Comparison of ENCODE assay signal across 8 cellular contexts in genomic region chr17:14211778-14212177, GRCh38. TPM values are rescaled to one million over a fixed set of nuclear protein-coding genes. Genes with fewer than 3 reads are reported as not detected.
DNase-seq lines count a peak whose midpoint lies in the region; ATAC-seq and TF ChIP-seq lines count a peak whose summit lies in the region.

No MANE protein-coding gene starts in this region.

- H3K9ac ChIP-seq in OCI-LY1 (ENCODE audit: low read length) = no peak overlapping the region
- no peak overlapping the region for H3K9ac ChIP-seq in endodermal cell (ENCODE audit: extremely low read depth, low read length, poor library complexity, severe bottlenecking)

- no peak overlapping the region for H3K4me2 ChIP-seq in OCI-LY1 (ENCODE audit: low read length)
- H3K4me2 ChIP-seq in osteoblast (ENCODE audit: insufficient read depth, low read length) = no peak overlapping the region

- DNase-seq in Daoy (ENCODE audit: low read depth) (peak; percentile 26), endodermal cell (peak; percentile 78), osteoblast (ENCODE audit: insufficient read length, low spot score, missing footprints) (peak; percentile 88), RKO (ENCODE audit: low spot score) (no peak), NCI-H1105 (lab: John Stamatoyannopoulos, UW) (no peak)
- no peak for DNase-seq in T-helper 2 cell treated with Interferon-gamma antibody and Interleukin-4, amounts not matched to agents 5 μg/mL and 100 μg/mL, for 36 hours (ENCODE audit: low spot score)

- H3K4me1 ChIP-seq in OCI-LY1 (ENCODE audit: insufficient read depth, low read length, severe bottlenecking) (no peaks in the 10 kb centered on the region), endodermal cell (ENCODE audit: control insufficient read depth, insufficient read depth, low read length) (no peaks in the 10 kb centered on the region), osteoblast (ENCODE audit: insufficient read depth, low read length) (peaks cover 7% of the 10 kb centered on the region)

- no peak overlapping the region for H2AFZ ChIP-seq in OCI-LY1 (ENCODE audit: low read length)
- no peak overlapping the region for H2AFZ ChIP-seq in osteoblast (ENCODE audit: low read length)

- H3K27me3 ChIP-seq in OCI-LY1 (ENCODE audit: insufficient read depth, low read length) (no peaks in the 10 kb centered on the region), endodermal cell (ENCODE audit: control insufficient read depth, insufficient read depth, low read length, poor library complexity, severe bottlenecking) (no peaks in the 10 kb centered on the region), osteoblast (ENCODE audit: insufficient read depth, low read length) (no peaks in the 10 kb centered on the region)

- H4K20me1 ChIP-seq in OCI-LY1 (ENCODE audit: insufficient read depth, low read length) = no peaks in the 10 kb centered on the region
- no peaks in the 10 kb centered on the region for H4K20me1 ChIP-seq in osteoblast (ENCODE audit: insufficient read depth, low read length)

- no peaks in the 10 kb centered on the region for H3K9me2 ChIP-seq in OCI-LY1 (ENCODE audit: low read depth, low read length)

- H3K27me3 Mint-ChIP-seq in endodermal cell (ENCODE audit: insufficient read depth) = no peaks in the 10 kb centered on the region
- no peaks in the 10 kb centered on the region for H3K27me3 Mint-ChIP-seq in T-helper 2 cell treated with Interferon-gamma antibody and Interleukin-4, amounts not matched to agents 5 μg/mL and 100 μg/mL, for 36 hours (ENCODE audit: low read depth)

- no peak overlapping the region for H3K27ac Mint-ChIP-seq in endodermal cell
- H3K27ac Mint-ChIP-seq in T-helper 2 cell treated with Interferon-gamma antibody and Interleukin-4, amounts not matched to agents 5 μg/mL and 100 μg/mL, for 36 hours = no peak overlapping the region

- peaks cover 16% of the 10 kb centered on the region for H3K36me3 ChIP-seq in OCI-LY1 (ENCODE audit: insufficient read depth, low read length)
- H3K36me3 ChIP-seq in endodermal cell (ENCODE audit: control insufficient read depth, insufficient read depth, low read length) = peaks cover 18% of the 10 kb centered on the region
- no peaks in the 10 kb centered on the region for H3K36me3 ChIP-seq in osteoblast (ENCODE audit: insufficient read depth, low read length)

- no peaks in the 10 kb centered on the region for H3F3A ChIP-seq in OCI-LY1 (ENCODE audit: insufficient read depth, low read length)

- H3K27ac ChIP-seq in OCI-LY1 (ENCODE audit: low read depth, low read length, poor library complexity, severe bottlenecking) (no peak overlapping the region), endodermal cell (ENCODE audit: low read depth, low read length) (no peak overlapping the region), osteoblast (ENCODE audit: low read depth, low read length) (no peak overlapping the region)

- TF ChIP-seq CTCF in OCI-LY1 (IDR thresholded peaks at IDR 0.05; ENCODE audit: low read length) = peak; percentile 51
- TF ChIP-seq CTCF in endodermal cell (conservative IDR thresholded peaks at IDR 0.05) = peak; percentile 74
- TF ChIP-seq CTCF in osteoblast (IDR thresholded peaks at IDR 0.05; ENCODE audit: extremely low read depth, low read depth, low read length) = peak; percentile 43

- H3K4me3 ChIP-seq in OCI-LY1 (ENCODE audit: low read depth, low read length, poor library complexity, severe bottlenecking) (no peak overlapping the region), endodermal cell (ENCODE audit: low read length) (no peak overlapping the region), osteoblast (ENCODE audit: insufficient read depth, low read length) (no peak overlapping the region)

- peaks cover 32% of the 10 kb centered on the region for H3K36me3 Mint-ChIP-seq in endodermal cell (ENCODE audit: low read depth)
- peaks cover 69% of the 10 kb centered on the region for H3K36me3 Mint-ChIP-seq in T-helper 2 cell treated with Interferon-gamma antibody and Interleukin-4, amounts not matched to agents 5 μg/mL and 100 μg/mL, for 36 hours (ENCODE audit: low read depth)

- no peak for ATAC-seq in HG03097 (IDR thresholded peaks at IDR 0.05; ENCODE audit: low FRiP score, unreplicated experiment)

- no peak overlapping the region for H3K4me3 Mint-ChIP-seq in endodermal cell
- no peak overlapping the region for H3K4me3 Mint-ChIP-seq in T-helper 2 cell treated with Interferon-gamma antibody and Interleukin-4, amounts not matched to agents 5 μg/mL and 100 μg/mL, for 36 hours

- peaks cover 17% of the 10 kb centered on the region for H3K9me3 Mint-ChIP-seq in endodermal cell
- H3K9me3 Mint-ChIP-seq in T-helper 2 cell treated with Interferon-gamma antibody and Interleukin-4, amounts not matched to agents 5 μg/mL and 100 μg/mL, for 36 hours = peaks cover 9% of the 10 kb centered on the region

- WGBS in endodermal cell (ENCODE audit: insufficient coverage in 1 of 2, insufficient read length in 1 of 2), 2 experiments = 92 to 97% methylated on average over 10 to 17 of the region's 17 CpGs

- H3K4me1 Mint-ChIP-seq in endodermal cell = no peaks in the 10 kb centered on the region
- peaks cover 27% of the 10 kb centered on the region for H3K4me1 Mint-ChIP-seq in T-helper 2 cell treated with Interferon-gamma antibody and Interleukin-4, amounts not matched to agents 5 μg/mL and 100 μg/mL, for 36 hours (ENCODE audit: low read depth)

- H3K79me2 ChIP-seq in OCI-LY1 (ENCODE audit: insufficient read depth, low read length) = no peaks in the 10 kb centered on the region
- no peaks in the 10 kb centered on the region for H3K79me2 ChIP-seq in osteoblast (ENCODE audit: insufficient read depth, low read length)

- no peaks in the 10 kb centered on the region for H3K9me3 ChIP-seq in OCI-LY1 (ENCODE audit: low read length)
- H3K9me3 ChIP-seq in endodermal cell (ENCODE audit: control insufficient read depth, low read length) = peaks cover 10% of the 10 kb centered on the region
- H3K9me3 ChIP-seq in osteoblast (ENCODE audit: low read depth, low read length) = no peaks in the 10 kb centered on the region

RNA-seq across cellular contexts. Expression of gene CDRT15, which starts 24.9 kb away (rescaled TPM):
- not detected in 2 replicates for total RNA-seq in Daoy (2014; rRNA removed; shearing (Covaris generic))
- total RNA-seq in endodermal cell = not detected
- not detected for polyA plus RNA-seq in endodermal cell (2013, experiment 1 of 2)
- polyA plus RNA-seq in endodermal cell (2013, experiment 2 of 2) = not detected
- not detected in 2 replicates for total RNA-seq in osteoblast

Comparison
In these comparisons a context has a peak if more than half of its experiments do, and no peak if none do; other contexts are left out.
1. DNase-seq: peak in Daoy (single experiment), endodermal cell (single experiment) and osteoblast (single experiment); none in RKO (single experiment), T-helper 2 cell treated with Interferon-gamma antibody and Interleukin-4, amounts not matched to agents 5 μg/mL and 100 μg/mL, for 36 hours (single experiment) and NCI-H1105 (single experiment).
2. Peak in every context shown above with its lines, with median percentiles within 50 percentile points of each other: CTCF ChIP-seq.